ENCODE assay signal across 8 cellular contexts in the genomic region with DNA sequence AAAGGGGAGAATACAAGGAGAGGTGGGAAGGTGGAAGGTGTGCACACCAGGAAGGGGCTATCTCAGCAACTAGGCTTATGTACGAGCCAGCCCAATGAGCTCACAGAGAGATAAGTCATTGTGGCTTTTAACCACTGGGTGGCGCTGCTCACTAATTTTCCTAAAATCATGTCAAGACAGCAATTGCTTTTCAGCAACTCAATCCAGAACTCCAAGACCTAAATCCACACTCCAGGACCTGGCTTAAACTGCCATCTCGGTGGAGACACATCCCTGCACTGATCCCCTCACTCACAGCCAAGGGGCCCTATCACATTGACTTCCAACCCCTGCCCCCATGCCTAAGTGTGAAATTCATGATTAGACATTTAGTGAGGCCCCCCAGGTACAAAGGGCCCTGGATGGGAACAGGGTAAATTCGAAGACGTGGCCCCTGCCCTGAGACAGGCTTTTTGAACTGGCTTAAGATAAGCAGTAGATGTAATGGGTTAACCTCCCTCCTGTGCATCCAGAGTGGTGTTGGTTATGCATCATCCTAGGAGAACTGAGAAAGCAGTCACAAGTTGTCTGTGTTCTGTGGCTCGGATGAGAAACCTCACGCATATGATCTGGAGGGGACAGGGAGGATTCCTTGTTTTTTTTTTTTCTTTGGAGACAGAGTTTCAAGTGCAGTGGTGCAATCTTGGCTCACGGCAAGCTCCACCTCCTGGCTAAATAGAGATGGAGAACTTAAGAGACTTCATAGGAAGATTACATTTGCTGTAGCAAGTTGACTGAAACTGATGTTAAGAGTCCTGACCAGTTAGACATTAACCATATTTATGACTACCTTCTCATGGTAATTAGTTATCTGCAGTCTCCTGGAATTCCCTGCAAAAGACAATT. TPM values are rescaled to one million over a fixed set of nuclear protein-coding genes. Genes with fewer than 3 reads are reported as not detected.
A peak's percentile ranks its signal among the peaks of the same experiment; 100 is the strongest.
DNase-seq lines count a peak whose midpoint lies in the region; ATAC-seq and TF ChIP-seq lines count a peak whose summit lies in the region.

No MANE protein-coding gene starts in this region.

- no peak overlapping the region for H3K4me3 ChIP-seq in H7 (ENCODE audit: insufficient read depth, low read depth, low read length)

- peak; percentile 47 for DNase-seq in AG09319 (ENCODE audit: extremely low read depth, low read depth)
- peak; percentile 70 for DNase-seq in H7
- peak; percentile 61 to 87 for DNase-seq in NCI-H526 (lab: John Stamatoyannopoulos, UW)
- DNase-seq in activated CD4-positive, alpha-beta memory T cell treated with anti-CD3 and anti-CD28 coated beads, Interleukin-2, amount 10 ng/mL, durations not matched to agents 7 days and 5 days = peak; percentile 80
- DNase-seq in effector CD4-positive, alpha-beta T cell = peak; percentile 58
- peak; percentile 92 for DNase-seq in medulla oblongata (ENCODE audit: extremely low spot score)
- DNase-seq in stimulated activated CD8-positive, alpha-beta memory T cell treated with anti-CD3 and anti-CD28 coated beads, Interleukin-15, amount 100 ng/mL, for 24 hours (ENCODE audit: low read depth) = peak; percentile 38

- peak; percentile 76 for TF ChIP-seq CTCF in AG09319 (IDR thresholded peaks at IDR 0.05; ENCODE audit: low read depth, low read length)

- no peak for ATAC-seq in HG03097 (IDR thresholded peaks at IDR 0.05; ENCODE audit: low FRiP score, unreplicated experiment)

- H3K27me3 Mint-ChIP-seq in activated CD4-positive, alpha-beta memory T cell treated with anti-CD3 and anti-CD28 coated beads, Interleukin-2, amount 10 ng/mL, durations not matched to agents 7 days and 5 days = no peaks in the 10 kb centered on the region

- H3K36me3 Mint-ChIP-seq in activated CD4-positive, alpha-beta memory T cell treated with anti-CD3 and anti-CD28 coated beads, Interleukin-2, amount 10 ng/mL, durations not matched to agents 7 days and 5 days (ENCODE audit: low read depth) = no peaks in the 10 kb centered on the region

- CTCF ChIA-PET in activated CD4-positive, alpha-beta memory T cell treated with anti-CD3 and anti-CD28 coated beads, Interleukin-2, amount 10 ng/mL, durations not matched to agents 7 days and 5 days (lab: Charles Lee) = interaction anchor here (0.6 to 8.1 kb wide), 34 partner anchors 8 to 513 kb away, joined by 3 to 177 read pairs (median 4); a partner anchor contains a TSS

- no peak overlapping the region for H3K27ac Mint-ChIP-seq in activated CD4-positive, alpha-beta memory T cell treated with anti-CD3 and anti-CD28 coated beads, Interleukin-2, amount 10 ng/mL, durations not matched to agents 7 days and 5 days

- POLR2A ChIA-PET in activated CD4-positive, alpha-beta memory T cell treated with anti-CD3 and anti-CD28 coated beads, Interleukin-2, amount 10 ng/mL, durations not matched to agents 7 days and 5 days (lab: Charles Lee) = interaction anchor here (0.8 kb wide), 1 partner anchor 121 kb away, joined by 4 read pairs; no protein-coding TSS in a partner anchor

- no peaks in the 10 kb centered on the region for H3K9me3 Mint-ChIP-seq in activated CD4-positive, alpha-beta memory T cell treated with anti-CD3 and anti-CD28 coated beads, Interleukin-2, amount 10 ng/mL, durations not matched to agents 7 days and 5 days

- H3K4me1 Mint-ChIP-seq in activated CD4-positive, alpha-beta memory T cell treated with anti-CD3 and anti-CD28 coated beads, Interleukin-2, amount 10 ng/mL, durations not matched to agents 7 days and 5 days = peaks cover 2% of the 10 kb centered on the region

- H3K36me3 ChIP-seq in H7 (replicated peaks; ENCODE audit: control insufficient read depth, insufficient read depth, low read length) = no peaks in the 10 kb centered on the region

- no peak overlapping the region for H3K4me3 Mint-ChIP-seq in activated CD4-positive, alpha-beta memory T cell treated with anti-CD3 and anti-CD28 coated beads, Interleukin-2, amount 10 ng/mL, durations not matched to agents 7 days and 5 days

- no peaks in the 10 kb centered on the region for H3K27me3 ChIP-seq in H7 (ENCODE audit: control insufficient read depth, insufficient read depth, low read length)

RNA-seq across cellular contexts. Expression of a gene that starts 11.5 kb away (rescaled TPM):
- not detected in 2 replicates for total RNA-seq in H7 (2014; rRNA removed; shearing (Covaris generic))
- not detected for total RNA-seq in activated CD4-positive, alpha-beta memory T cell treated with anti-CD3 and anti-CD28 coated beads, Interleukin-2, amount 10 ng/mL, durations not matched to agents 7 days and 5 days

RNA-seq across cellular contexts. Expression of a gene that starts 16.7 kb away (rescaled TPM):
- not detected in 2 replicates for total RNA-seq in H7 (2014; rRNA removed; shearing (Covaris generic))
- total RNA-seq in activated CD4-positive, alpha-beta memory T cell treated with anti-CD3 and anti-CD28 coated beads, Interleukin-2, amount 10 ng/mL, durations not matched to agents 7 days and 5 days = not detected

RNA-seq across cellular contexts. Expression of a gene that starts 26.3 kb away (rescaled TPM):
- total RNA-seq in H7 (2014; rRNA removed; shearing (Covaris generic)) = not detected in 2 replicates
- total RNA-seq in activated CD4-positive, alpha-beta memory T cell treated with anti-CD3 and anti-CD28 coated beads, Interleukin-2, amount 10 ng/mL, durations not matched to agents 7 days and 5 days = not detected

RNA-seq across cellular contexts. Expression of a gene that starts 31.6 kb away (rescaled TPM):
- not detected in 2 replicates for total RNA-seq in H7 (2014; rRNA removed; shearing (Covaris generic))
- total RNA-seq in activated CD4-positive, alpha-beta memory T cell treated with anti-CD3 and anti-CD28 coated beads, Interleukin-2, amount 10 ng/mL, durations not matched to agents 7 days and 5 days = not detected

RNA-seq across cellular contexts. Expression of a gene that starts 39.2 kb away (rescaled TPM):
- total RNA-seq in H7 (2014; rRNA removed; shearing (Covaris generic)) = 7.0 and 11.9 TPM in 2 replicates
- 10 to 100 TPM; 14.4 to 16.9 TPM for total RNA-seq in activated CD4-positive, alpha-beta memory T cell treated with anti-CD3 and anti-CD28 coated beads, Interleukin-2, amount 10 ng/mL, durations not matched to agents 7 days and 5 days

Comparison
In these comparisons a context has a peak if more than half of its experiments do, and no peak if none do; other contexts are left out.
1. DNase-seq: peak in every context shown above with its lines; median percentile 92 in medulla oblongata; 80 in activated CD4-positive, alpha-beta memory T cell treated with anti-CD3 and anti-CD28 coated beads, Interleukin-2, amount 10 ng/mL, durations not matched to agents 7 days and 5 days; 74 in NCI-H526; 70 in H7; 58 in effector CD4-positive, alpha-beta T cell; 47 in AG09319; 38 in stimulated activated CD8-positive, alpha-beta memory T cell treated with anti-CD3 and anti-CD28 coated beads, Interleukin-15, amount 100 ng/mL, for 24 hours.